Comparison of ENCODE assay signal across 17 cellular contexts in the genomic region with DNA sequence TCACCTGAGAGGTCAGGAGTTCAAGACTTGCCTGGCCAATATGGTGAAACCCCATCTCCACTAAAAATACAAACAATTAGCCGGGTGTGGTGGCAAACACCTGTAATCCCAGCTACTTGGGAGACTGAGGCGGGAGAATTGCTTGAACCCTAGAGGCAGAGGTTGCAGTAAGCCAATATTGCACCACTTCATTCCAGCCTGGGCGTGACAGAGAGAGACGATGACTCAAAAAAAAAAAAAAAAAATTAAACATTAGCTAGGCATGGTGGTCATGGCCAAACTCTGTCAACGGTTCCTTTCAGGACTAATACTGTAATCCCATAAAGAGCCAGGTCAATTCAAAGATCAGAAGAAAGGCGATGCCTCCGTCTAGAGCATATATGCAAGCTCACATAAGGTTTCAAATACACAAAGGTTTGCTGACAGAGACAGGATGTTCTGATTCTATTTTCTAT. TPM values are rescaled to one million over a fixed set of nuclear protein-coding genes. Genes with fewer than 3 reads are reported as not detected.
DNase-seq lines count a peak whose midpoint lies in the region; ATAC-seq, FAIRE-seq and TF ChIP-seq lines count a peak whose summit lies in the region.
"Had no signal": no experiment of that assay in that cellular context is flagged by ENCODE, and none has a peak within 500 bp of the region (broad histone marks: within the 10 kb centered on the region; RNA-seq: fewer than 3 reads in every experiment).

No MANE protein-coding gene starts in this region.

- peak in 1 of 2 experiments; percentile 39 for DNase-seq in Caco-2
- DNase-seq in IMR-90, result no peak
- no peak for DNase-seq in GM12878 (ENCODE audit: low read depth, low spot score)
- DNase-seq in natural killer cell, result no peak
- no peak for DNase-seq in activated gamma-delta T cell treated with Interleukin-2 at 50 U/mL for 16 hours
- no peak for DNase-seq in D341Med (ENCODE audit: low spot score)
- DNase-seq in NCI-H1930 (lab: John Stamatoyannopoulos, UW), result no peak
- DNase-seq in cortex of kidney (lab: John Stamatoyannopoulos, UW), result no peak
- DNase-seq: heart right ventricle, Kasumi-1, left cardiac atrium, NCI-H2081 treated with DMSO at 0.1 percent for 48 hours, nephron progenitor cell had no signal

- no peak overlapping the region for H2AK5ac ChIP-seq in IMR-90 (ENCODE audit: low read depth, low read length)

- H2AFZ ChIP-seq in IMR-90 (replicated peaks; ENCODE audit: low read length, poor library complexity) (no peak overlapping the region), GM12878 (ENCODE audit: control insufficient read depth, low read depth, low read length) (no peak overlapping the region)

- no peak for TF ChIP-seq RAD21 in IMR-90 (IDR thresholded peaks at IDR 0.05; ENCODE audit: low read length)
- no peak for TF ChIP-seq RAD21 in GM12878 (IDR thresholded peaks at IDR 0.05; ENCODE audit: insufficient read depth, low read depth, low read length)

- H3K9me3 Mint-ChIP-seq in Caco-2 (ENCODE audit: unreplicated experiment) (no peaks in the 10 kb centered on the region), natural killer cell (no peaks in the 10 kb centered on the region)
- H3K9me3 Mint-ChIP-seq: nephron progenitor cell had no signal

- H3K18ac ChIP-seq in IMR-90 (ENCODE audit: low read depth, low read length), result no peak overlapping the region

- H3K4me2 ChIP-seq in IMR-90 (ENCODE audit: low read depth, low read length), result no peak overlapping the region
- no peak overlapping the region for H3K4me2 ChIP-seq in GM12878 (ENCODE audit: control insufficient read depth, insufficient read depth)
- H3K4me2 ChIP-seq: BLaER1 had no signal

- H3K23ac ChIP-seq in IMR-90 (ENCODE audit: low read depth, low read length), result no peak overlapping the region

- 80% methylated on average over 1 of the region's 7 CpGs; no CpG with 5 or more reads in 1 of the 2 experiments for WGBS in IMR-90 (ENCODE audit: extremely low coverage in 2 of 2, insufficient read length in 1 of 2), 2 experiments
- 79% methylated on average over 7 of the region's 7 CpGs for WGBS in GM12878 (ENCODE audit: insufficient coverage, insufficient replicate concordance, low lambda C conversion rate, missing lambda C conversion rate)

- no peak overlapping the region for H2BK15ac ChIP-seq in IMR-90 (ENCODE audit: low read depth, low read length)

- no peak overlapping the region for H3K56ac ChIP-seq in IMR-90 (ENCODE audit: extremely low read depth, insufficient read depth, low read length)

- no peak overlapping the region for H3K9ac ChIP-seq in IMR-90 (ENCODE audit: low read depth, low read length)
- no peak overlapping the region for H3K9ac ChIP-seq in GM12878 (ENCODE audit: control insufficient read depth, insufficient read depth, low read length)
- H3K9ac ChIP-seq: BLaER1 had no signal

- TF ChIP-seq EP300 in GM12878 (IDR thresholded peaks at IDR 0.05; ENCODE audit: borderline replicate concordance in 1 of 2, control insufficient read depth in 1 of 2, low read depth in 2 of 2, low read length in 2 of 2), result no peak

- no peak overlapping the region for H3K4ac ChIP-seq in IMR-90 (ENCODE audit: low read depth, low read length)

- H3K9me1 ChIP-seq in IMR-90 (ENCODE audit: insufficient read depth, low read length), result no peaks in the 10 kb centered on the region; the same call in 1 of the 2 replicates

- H3K36me3 Mint-ChIP-seq in Caco-2 (ENCODE audit: insufficient read depth, unreplicated experiment) (no peaks in the 10 kb centered on the region), natural killer cell (no peaks in the 10 kb centered on the region)

- CTCF ChIA-PET in Caco-2 (lab: Charles Lee), result interaction anchor here (0.6 to 1.4 kb wide), 7 partner anchors 22 to 856 kb away, joined by 3 to 8 read pairs (median 4); no protein-coding TSS in a partner anchor
- CTCF ChIA-PET in IMR-90 (lab: Yijun Ruan, JAX), result interaction anchor here (0.9 kb wide), 1 partner anchor 42 kb away, joined by 3 read pairs; no protein-coding TSS in a partner anchor
- CTCF ChIA-PET in GM12878 (lab: Yijun Ruan, JAX), result interaction anchor here (0.6 to 2.2 kb wide), 13 partner anchors 10 to 58 kb away, joined by 3 to 7 read pairs (median 4); no protein-coding TSS in a partner anchor

- H2BK20ac ChIP-seq in IMR-90 (ENCODE audit: low read depth, low read length), result no peak overlapping the region

- TF ChIP-seq CTCF in Caco-2 (IDR thresholded peaks at IDR 0.05; ENCODE audit: insufficient read depth in 1 of 2, low read depth in 1 of 2, low read length in 1 of 2, severe bottlenecking in 1 of 2, unreplicated experiment in 1 of 2) (no peak), IMR-90 (conservative IDR thresholded peaks at IDR 0.05; ENCODE audit: low read depth, low read length) (no peak), GM12878 (IDR thresholded peaks at IDR 0.05 in 2 of 3, conservative IDR thresholded peaks at IDR 0.05 in 1 of 3; ENCODE audit: control insufficient read depth in 2 of 3, extremely low read depth in 1 of 3, insufficient read depth in 1 of 3, low read depth in 3 of 3, low read length in 3 of 3) (no peak), natural killer cell (IDR thresholded peaks at IDR 0.05) (no peak)

- H3K4me1 Mint-ChIP-seq in Caco-2 (ENCODE audit: low read depth, unreplicated experiment) (peaks cover 18% of the 10 kb centered on the region), natural killer cell (peaks cover 13 to 16% of the 10 kb centered on the region in 2 donors)

- no peaks in the 10 kb centered on the region for H3K79me2 ChIP-seq in GM12878 (ENCODE audit: control insufficient read depth, insufficient read depth, low read length)

- H3K4me3 Mint-ChIP-seq in Caco-2 (ENCODE audit: unreplicated experiment), result peak overlapping the region; percentile 14
- H3K4me3 Mint-ChIP-seq in natural killer cell, result peak overlapping the region; percentile 21
- H3K4me3 Mint-ChIP-seq: nephron progenitor cell had no signal

- intact Hi-C loops in Caco-2 (cut with micrococcal nuclease; ENCODE audit: unreplicated experiment), result no loop called here
- intact Hi-C loops in IMR-90 (cut with micrococcal nuclease), result no loop called here
- intact Hi-C loops in GM12878 (cut with micrococcal nuclease; ENCODE audit: unreplicated experiment), result loop anchor here (5.0 kb wide), 1 partner anchor 46 kb away; no protein-coding TSS in a partner anchor
- intact Hi-C loops in natural killer cell (cut with micrococcal nuclease), result no loop called here

- no peak overlapping the region for H2AK9ac ChIP-seq in IMR-90 (replicated peaks; ENCODE audit: low read depth, low read length, poor library complexity)

- SMC1A ChIA-PET in GM12878 (lab: Charles Lee; ENCODE audit: uncharacterized antibody, unreplicated experiment), result interaction anchor here (0.6 to 4.9 kb wide), 17 partner anchors 10 to 59 kb away, joined by 3 to 61 read pairs (median 5); a partner anchor contains a TSS

- in situ Hi-C loops in IMR-90 (cut with MboI; ENCODE audit: low sequenced_read_pairs) (no loop called here), GM12878 (cut with MboI) (no loop called here)

- BruUV-seq in Caco-2 (replicated peaks; lab: Mats Ljungman, UMichigan) (no TSS peak), IMR-90 (replicated peaks; lab: Mats Ljungman, UMichigan) (no TSS peak), GM12878 (replicated peaks; lab: Mats Ljungman, UMichigan) (no TSS peak)

- no peak overlapping the region for H3K27ac Mint-ChIP-seq in Caco-2 (ENCODE audit: unreplicated experiment)
- H3K27ac Mint-ChIP-seq in natural killer cell, result peak overlapping the region in 1 of 2 donors; percentile 38
- H3K27ac Mint-ChIP-seq: nephron progenitor cell had no signal

- no peak for FAIRE-seq in GM12878 (lab: Jason Lieb, UNC)
- FAIRE-seq: endothelial cell of umbilical vein, G401.6 had no signal

- H4K8ac ChIP-seq in IMR-90 (ENCODE audit: low read depth in 2 of 2, low read length in 2 of 2), result no peak overlapping the region

- H3K27me3 Mint-ChIP-seq in Caco-2 (ENCODE audit: insufficient read depth, unreplicated experiment) (no peaks in the 10 kb centered on the region), natural killer cell (ENCODE audit: low read depth in 2 of 2) (peaks cover 0 to 10% of the 10 kb centered on the region in 2 donors)

- dilution Hi-C loops in IMR-90 (cut with HindIII; ENCODE audit: low sequenced_read_pairs, unreplicated experiment), result no loop called here

- RAD21 ChIA-PET in GM12878 (lab: Charles Lee; ENCODE audit: unreplicated experiment), result interaction anchor here (0.8 to 2.4 kb wide), 14 partner anchors 9 to 58 kb away, joined by 3 to 26 read pairs (median 6); a partner anchor contains a TSS

- TF ChIP-seq POLR2A in IMR-90 (IDR thresholded peaks at IDR 0.05; ENCODE audit: low read depth, low read length) (no peak), GM12878 (IDR thresholded peaks at IDR 0.05; ENCODE audit: low read depth, low read length) (no peak)

- 0 out of 4 replicates have a peak, but pooled peaks cover 0 to 3% of the 10 kb centered on the region in 2 experiments for H3K79me1 ChIP-seq in IMR-90 (ENCODE audit: low read depth in 1 of 2, low read length in 2 of 2)

- no peak overlapping the region for H4K91ac ChIP-seq in IMR-90 (ENCODE audit: insufficient read depth, low read depth, low read length)

- peaks cover 29% of the 10 kb centered on the region for H3K4me1 ChIP-seq in Caco-2
- H3K4me1 ChIP-seq in IMR-90 (ENCODE audit: control insufficient read depth, insufficient read depth, low read length), result peaks cover 3% of the 10 kb centered on the region; the same call in 1 of the 2 replicates
- H3K4me1 ChIP-seq in GM12878 (ENCODE audit: control insufficient read depth, insufficient read depth, low read length), result peaks cover 15% of the 10 kb centered on the region

- H2BK120ac ChIP-seq in IMR-90 (ENCODE audit: low read depth, low read length), result no peak overlapping the region

- POLR2A ChIA-PET in Caco-2 (lab: Charles Lee) (no interaction called here), IMR-90 (lab: Charles Lee; ENCODE audit: unreplicated experiment) (interaction anchor here (0.6 kb wide), 1 partner anchor 20 kb away, joined by 3 read pairs; no protein-coding TSS in a partner anchor), GM12878 (lab: Charles Lee) (interaction anchor here (0.5 to 2.4 kb wide), 12 partner anchors 9 to 55 kb away, joined by 3 to 21 read pairs (median 6); a partner anchor contains a TSS)

- H3K36me3 ChIP-seq in Caco-2 (ENCODE audit: control insufficient read depth, insufficient read depth, low read length) (no peaks in the 10 kb centered on the region), IMR-90 (ENCODE audit: control insufficient read depth, insufficient read depth, low read length) (no peaks in the 10 kb centered on the region), GM12878 (ENCODE audit: control insufficient read depth in 2 of 2, insufficient read depth in 2 of 2, low read length in 1 of 2) (no peaks in the 10 kb centered on the region)
- H3K36me3 ChIP-seq: BLaER1, HAP-1, heart right ventricle had no signal

- no peaks in the 10 kb centered on the region for H3K27me3 ChIP-seq in Caco-2 (replicated peaks; ENCODE audit: control insufficient read depth, insufficient read depth, low read length)
- peaks cover 9% of the 10 kb centered on the region for H3K27me3 ChIP-seq in IMR-90 (ENCODE audit: control insufficient read depth, insufficient read depth, low read length)
- peaks cover 0 to 3% of the 10 kb centered on the region in 2 experiments; a peak in 2 of 4 replicates for H3K27me3 ChIP-seq in GM12878 (replicated peaks in 1 of 2; ENCODE audit: control insufficient read depth in 2 of 2, insufficient read depth in 2 of 2, low read length in 1 of 2)

- ATAC-seq in IMR-90 (ENCODE audit: low read depth) (no peak), GM12878 (peak; percentile 17; the same call in 2 of the 3 replicates), natural killer cell (no peak)
- ATAC-seq: heart right ventricle, left cardiac atrium had no signal

- H3K9me3 ChIP-seq in Caco-2 (no peaks in the 10 kb centered on the region), IMR-90 (ENCODE audit: control insufficient read depth, insufficient read depth, low read length) (no peaks in the 10 kb centered on the region), GM12878 (replicated peaks; ENCODE audit: control insufficient read depth, insufficient read depth, low read length) (no peaks in the 10 kb centered on the region)
- H3K9me3 ChIP-seq: BLaER1, HAP-1, heart right ventricle had no signal

- no peak overlapping the region for H2BK5ac ChIP-seq in IMR-90 (ENCODE audit: low read depth, low read length, poor library complexity, severe bottlenecking)

- H3K4me3 ChIP-seq in Caco-2 (ENCODE audit: low read depth, low read length) (no peak overlapping the region), IMR-90 (ENCODE audit: insufficient read depth, low read depth, low read length) (no peak overlapping the region), GM12878 (no peak overlapping the region)
- H3K4me3 ChIP-seq: BLaER1, HAP-1, heart right ventricle had no signal

- H4K5ac ChIP-seq in IMR-90 (ENCODE audit: low read depth, low read length), result no peak overlapping the region

- H3K14ac ChIP-seq in IMR-90 (replicated peaks; ENCODE audit: low read depth, low read length), result no peak overlapping the region

- no peak overlapping the region for H3K27ac ChIP-seq in IMR-90 (ENCODE audit: insufficient read depth, low read length)
- no peak overlapping the region for H3K27ac ChIP-seq in GM12878 (ENCODE audit: control insufficient read depth, insufficient read depth)
- H3K27ac ChIP-seq: BLaER1, heart right ventricle had no signal

- H4K20me1 ChIP-seq in IMR-90 (ENCODE audit: insufficient read depth, low read length), result no peaks in the 10 kb centered on the region
- H4K20me1 ChIP-seq in GM12878 (ENCODE audit: control insufficient read depth, insufficient read depth), result no peaks in the 10 kb centered on the region

RNA-seq across cellular contexts. Expression of a gene that starts 2.4 kb away (rescaled TPM):
- 25.9 and 29.3 TPM in 2 replicates for total RNA-seq in Caco-2 (2022)
- 0.54 and 0.83 TPM in 2 replicates for total RNA-seq in IMR-90 (2012; rRNA removed)
- polyA plus RNA-seq in IMR-90 (2012; rRNA removed), result 1.1 and 1.3 TPM in 2 replicates
- polyA plus RNA-seq in IMR-90 (2012; cell fraction: cytosol; rRNA removed), result 0.56 and 0.93 TPM in 2 replicates
- polyA plus RNA-seq in IMR-90 (2012; cell fraction: nucleus; rRNA removed; ENCODE audit: low replicate concordance), result 0.74 and 1.1 TPM in 2 replicates
- total RNA-seq in GM12878 (2013; cell fraction: nucleolus; rRNA removed), result 1.4 and 2.8 TPM in 2 replicates
- 9.7 and 10.4 TPM in 2 replicates for total RNA-seq in GM12878 (2014; rRNA removed)
- 10.4 and 11.8 TPM in 2 replicates for total RNA-seq in GM12878 (2014; rRNA removed; fragmentation: Illumina TruSeq; extraction: Trizol)
- 14.8 and 17.9 TPM in 2 replicates for total RNA-seq in GM12878 (2021)
- polyA plus RNA-seq in GM12878 (2011; ENCODE audit: low read depth), result 5.8 TPM
- polyA plus RNA-seq in GM12878 (2011; rRNA removed), result 6.0 and 7.3 TPM in 2 replicates
- 7.3 and 8.6 TPM in 2 replicates for polyA plus RNA-seq in GM12878 (2011; cell fraction: cytosol; rRNA removed)
- 3.7 and 4.7 TPM in 2 replicates for polyA plus RNA-seq in GM12878 (2011; cell fraction: nucleus; rRNA removed)
- 6.4 and 8.4 TPM in 2 replicates for polyA plus RNA-seq in GM12878 (2012)
- 14.1 and 15.9 TPM in 2 replicates for polyA plus RNA-seq in GM12878 (2014; fragmentation: Illumina TruSeq; extraction: Trizol)
- 1 to 10 TPM; 5.2 to 9.5 TPM for polyA plus RNA-seq in GM12878 (2014; fragmentation: Nextera tagmentation; extraction: Ambion mirVana)
- 12.1 and 12.3 TPM in 2 replicates for polyA plus RNA-seq in GM12878 (2014; rRNA removed)
- 1 to 10 TPM; 1.4 to 3.4 TPM for polyA plus RNA-seq in GM12878 (2016; fragmentation: Nextera tagmentation; extraction: Ambion mirVana)
- polyA minus RNA-seq in GM12878 (2011; rRNA and poly(A)+ RNA removed), result 6.6 and 10.4 TPM in 2 replicates
- 3.1 and 4.8 TPM in 2 replicates for polyA minus RNA-seq in GM12878 (2011; cell fraction: cytosol; rRNA and poly(A)+ RNA removed)
- 2.5 and 6.2 TPM in 2 replicates for polyA minus RNA-seq in GM12878 (2011; cell fraction: nucleus; rRNA and poly(A)+ RNA removed)
- 1 to 10 TPM; 4.9 to 9.1 (median 8.5) TPM for total RNA-seq in natural killer cell

RNA-seq across cellular contexts. Expression of a gene that starts 27.3 kb away (rescaled TPM):
- total RNA-seq in Caco-2 (2022) (50.0 and 51.6 TPM in 2 replicates), IMR-90 (2012; rRNA removed) (0.90 and 1.4 TPM in 2 replicates), GM12878 (2014; rRNA removed) (54.7 and 63.4 TPM in 2 replicates), GM12878 (2014; rRNA removed; fragmentation: Illumina TruSeq; extraction: Trizol) (12.3 and 17.1 TPM in 2 replicates), GM12878 (2021) (130 and 132 TPM in 2 replicates), natural killer cell (100 to 1,000 TPM; 171 to 287 (median 189) TPM)
- polyA plus RNA-seq in IMR-90 (2012; rRNA removed) (12.1 and 19.9 TPM in 2 replicates), GM12878 (2011; rRNA removed) (50.3 and 165 TPM in 2 replicates), GM12878 (2014; fragmentation: Illumina TruSeq; extraction: Trizol) (12.1 and 24.0 TPM in 2 replicates), GM12878 (2014; fragmentation: Nextera tagmentation; extraction: Ambion mirVana) (10 to 100 TPM in 1 of 2 experiments, 1 to 10 TPM in 1; 4.4 to 16.4 TPM), GM12878 (2014; rRNA removed) (66.4 and 81.1 TPM in 2 replicates), GM12878 (2016; fragmentation: Nextera tagmentation; extraction: Ambion mirVana) (1 to 10 TPM; 2.8 TPM)
- polyA plus RNA-seq in IMR-90 (2012; cell fraction: cytosol; rRNA removed), result 11.6 and 33.1 TPM in 2 replicates
- 14.2 and 21.7 TPM in 2 replicates for polyA plus RNA-seq in IMR-90 (2012; cell fraction: nucleus; rRNA removed; ENCODE audit: low replicate concordance)
- 10.7 and 18.0 TPM in 2 replicates for total RNA-seq in GM12878 (2013; cell fraction: nucleolus; rRNA removed)
- 44.7 TPM for polyA plus RNA-seq in GM12878 (2011; ENCODE audit: low read depth)
- 54.9 and 77.4 TPM in 2 replicates for polyA plus RNA-seq in GM12878 (2011; cell fraction: cytosol; rRNA removed)
- polyA plus RNA-seq in GM12878 (2011; cell fraction: nucleus; rRNA removed), result 56.6 and 64.5 TPM in 2 replicates
- polyA plus RNA-seq in GM12878 (2012), result 98.6 and 132 TPM in 2 replicates
- polyA minus RNA-seq in GM12878 (2011; rRNA and poly(A)+ RNA removed), result 24.4 and 40.4 TPM in 2 replicates
- polyA minus RNA-seq in GM12878 (2011; cell fraction: cytosol; rRNA and poly(A)+ RNA removed), result 55.5 and 60.7 TPM in 2 replicates
- 18.3 and 30.3 TPM in 2 replicates for polyA minus RNA-seq in GM12878 (2011; cell fraction: nucleus; rRNA and poly(A)+ RNA removed)
